ENCODE assay signal across 16 cellular contexts in genomic region chr1:1182491-1183220, GRCh38. TPM values are rescaled to one million over a fixed set of nuclear protein-coding genes. Genes with fewer than 3 reads are reported as not detected.
DNase-seq lines count a peak whose midpoint lies in the region; ATAC-seq and TF ChIP-seq lines count a peak whose summit lies in the region.
"Had no signal": no experiment of that assay in that cellular context is flagged by ENCODE, and none has a peak within 500 bp of the region (broad histone marks: within the 10 kb centered on the region; RNA-seq: fewer than 3 reads in every experiment).

No MANE protein-coding gene starts in this region.

- no peak for TF ChIP-seq POLR2A in transverse colon (IDR thresholded peaks at IDR 0.05)

- POLR2A ChIA-PET in activated naive CD8-positive, alpha-beta T cell treated with anti-CD3 and anti-CD28 coated beads, Interleukin-2, amount 10 ng/mL, durations not matched to agents 7 days and 5 days (lab: Charles Lee): no interaction called here

- H3K27ac ChIP-seq in left ventricle myocardium inferior (replicated peaks) (peak overlapping the region; percentile 38), transverse colon (no peak overlapping the region)
- H3K27ac ChIP-seq: cardiac muscle cell, parathyroid adenoma, SK-N-MC had no signal

- H3K4me1 Mint-ChIP-seq in activated naive CD8-positive, alpha-beta T cell treated with anti-CD3 and anti-CD28 coated beads, Interleukin-2, amount 10 ng/mL, durations not matched to agents 7 days and 5 days: peaks cover 4% of the 10 kb centered on the region
- peaks cover 3% of the 10 kb centered on the region for H3K4me1 Mint-ChIP-seq in activated naive CD8-positive, alpha-beta T cell treated with anti-CD3 and anti-CD28 coated beads, Interleukin-2, amount 50 U/mL, for 24 hours
- H3K4me1 Mint-ChIP-seq in activated T-cell treated with anti-CD3 and anti-CD28 coated beads, Interleukin-2, amount 50 U/mL, for 72 hours (ENCODE audit: low read depth): no peaks in the 10 kb centered on the region

- no peak overlapping the region for H3K4me3 Mint-ChIP-seq in activated naive CD8-positive, alpha-beta T cell treated with anti-CD3 and anti-CD28 coated beads, Interleukin-2, amount 10 ng/mL, durations not matched to agents 7 days and 5 days
- no peak overlapping the region for H3K4me3 Mint-ChIP-seq in activated naive CD8-positive, alpha-beta T cell treated with anti-CD3 and anti-CD28 coated beads, Interleukin-2, amount 50 U/mL, for 24 hours
- H3K4me3 Mint-ChIP-seq in activated T-cell treated with anti-CD3 and anti-CD28 coated beads, Interleukin-2, amount 50 U/mL, for 72 hours: no peak overlapping the region
- H3K4me3 Mint-ChIP-seq: activated naive CD8-positive, alpha-beta T cell had no signal

- H3K36me3 Mint-ChIP-seq in activated naive CD8-positive, alpha-beta T cell treated with anti-CD3 and anti-CD28 coated beads, Interleukin-2, amount 10 ng/mL, durations not matched to agents 7 days and 5 days: no peaks in the 10 kb centered on the region
- no peaks in the 10 kb centered on the region for H3K36me3 Mint-ChIP-seq in activated naive CD8-positive, alpha-beta T cell treated with anti-CD3 and anti-CD28 coated beads, Interleukin-2, amount 50 U/mL, for 24 hours (ENCODE audit: low read depth)
- no peaks in the 10 kb centered on the region for H3K36me3 Mint-ChIP-seq in activated T-cell treated with anti-CD3 and anti-CD28 coated beads, Interleukin-2, amount 50 U/mL, for 72 hours (ENCODE audit: insufficient read depth in 2 of 2)
- H3K36me3 Mint-ChIP-seq: activated naive CD8-positive, alpha-beta T cell had no signal

- in situ Hi-C loops in transverse colon (cut with MboI; ENCODE audit: low pct_ligation_motif_present in 1 of 4, low pct_unique_long_range_greater_than_20kb in 1 of 4, low sequenced_read_pairs in 3 of 4): no loop called here

- H3K4me3 ChIP-seq in left ventricle myocardium inferior (peak overlapping the region; percentile 50), transverse colon (no peak overlapping the region)
- H3K4me3 ChIP-seq: cardiac muscle cell, SK-N-MC had no signal

- TF ChIP-seq CTCF in left ventricle myocardium inferior (IDR thresholded peaks at IDR 0.05; ENCODE audit: borderline replicate concordance) (no peak), transverse colon (IDR thresholded peaks at IDR 0.05) (no peak)

- H3K27ac Mint-ChIP-seq in activated naive CD8-positive, alpha-beta T cell treated with anti-CD3 and anti-CD28 coated beads, Interleukin-2, amount 10 ng/mL, durations not matched to agents 7 days and 5 days: no peak overlapping the region
- no peak overlapping the region for H3K27ac Mint-ChIP-seq in activated naive CD8-positive, alpha-beta T cell treated with anti-CD3 and anti-CD28 coated beads, Interleukin-2, amount 50 U/mL, for 24 hours
- H3K27ac Mint-ChIP-seq in activated T-cell treated with anti-CD3 and anti-CD28 coated beads, Interleukin-2, amount 50 U/mL, for 72 hours: no peak overlapping the region
- H3K27ac Mint-ChIP-seq: activated naive CD8-positive, alpha-beta T cell; effector memory CD8-positive, alpha-beta T cell had no signal

- H3K4me1 ChIP-seq in left ventricle myocardium inferior (peaks cover 13% of the 10 kb centered on the region), transverse colon (no peaks in the 10 kb centered on the region)
- H3K4me1 ChIP-seq: parathyroid adenoma had no signal

- H3K36me3 ChIP-seq in left ventricle myocardium inferior (no peaks in the 10 kb centered on the region), transverse colon (no peaks in the 10 kb centered on the region)
- H3K36me3 ChIP-seq: cardiac muscle cell had no signal

- no peaks in the 10 kb centered on the region for H3K9me3 Mint-ChIP-seq in activated naive CD8-positive, alpha-beta T cell treated with anti-CD3 and anti-CD28 coated beads, Interleukin-2, amount 10 ng/mL, durations not matched to agents 7 days and 5 days
- H3K9me3 Mint-ChIP-seq in activated naive CD8-positive, alpha-beta T cell treated with anti-CD3 and anti-CD28 coated beads, Interleukin-2, amount 50 U/mL, for 24 hours: no peaks in the 10 kb centered on the region
- no peaks in the 10 kb centered on the region for H3K9me3 Mint-ChIP-seq in activated T-cell treated with anti-CD3 and anti-CD28 coated beads, Interleukin-2, amount 50 U/mL, for 72 hours
- H3K9me3 Mint-ChIP-seq: effector memory CD8-positive, alpha-beta T cell had no signal

- WGBS in transverse colon (ENCODE audit: low coverage in 1 of 2), 2 donors: 71 to 89% methylated on average over 8 to 36 of the region's 39 CpGs

- H3K27me3 ChIP-seq in left ventricle myocardium inferior (ENCODE audit: low read depth) (peaks cover 57% of the 10 kb centered on the region), transverse colon (peaks cover 14% of the 10 kb centered on the region)
- H3K27me3 ChIP-seq: cardiac muscle cell had no signal

- intact Hi-C loops in left ventricle myocardium inferior (cut with micrococcal nuclease): no loop called here
- intact Hi-C loops in transverse colon (cut with DNase I; ENCODE audit: low total_unique reads): no loop called here

- H3K9me3 ChIP-seq in left ventricle myocardium inferior (replicated peaks) (peaks cover 2% of the 10 kb centered on the region), transverse colon (no peaks in the 10 kb centered on the region)

- no peak for TF ChIP-seq EP300 in transverse colon (IDR thresholded peaks at IDR 0.05; ENCODE audit: low read depth)

- H3K27me3 Mint-ChIP-seq in activated naive CD8-positive, alpha-beta T cell treated with anti-CD3 and anti-CD28 coated beads, Interleukin-2, amount 10 ng/mL, durations not matched to agents 7 days and 5 days: peaks cover 9% of the 10 kb centered on the region
- peaks cover 7% of the 10 kb centered on the region for H3K27me3 Mint-ChIP-seq in activated naive CD8-positive, alpha-beta T cell treated with anti-CD3 and anti-CD28 coated beads, Interleukin-2, amount 50 U/mL, for 24 hours
- H3K27me3 Mint-ChIP-seq in activated T-cell treated with anti-CD3 and anti-CD28 coated beads, Interleukin-2, amount 50 U/mL, for 72 hours (ENCODE audit: low read depth): peaks cover 21% of the 10 kb centered on the region

- DNase-seq in activated naive CD8-positive, alpha-beta T cell treated with anti-CD3 and anti-CD28 coated beads, Interleukin-2, amount 10 ng/mL, durations not matched to agents 7 days and 5 days: no peak
- DNase-seq in activated naive CD8-positive, alpha-beta T cell treated with anti-CD3 and anti-CD28 coated beads, Interleukin-2, amount 50 U/mL, for 24 hours: no peak
- DNase-seq in left ventricle myocardium inferior: peak; percentile 14
- DNase-seq in transverse colon: peak; percentile 7
- no peak for DNase-seq in activated T-cell treated with anti-CD3 and anti-CD28 coated beads, Interleukin-2, amount 50 U/mL, for 72 hours
- DNase-seq in NCI-H2081 treated with DMSO at 0.1 percent for 48 hours (lab: John Stamatoyannopoulos, UW): no peak
- DNase-seq: activated CD4-positive, CD25-positive, alpha-beta regulatory T cell; effector memory CD8-positive, alpha-beta T cell; NCI-H1105 had no signal

- peak; percentile 21 for ATAC-seq in activated naive CD8-positive, alpha-beta T cell treated with anti-CD3 and anti-CD28 coated beads, Interleukin-2, amount 10 ng/mL, durations not matched to agents 7 days and 5 days (ENCODE audit: low read depth)
- ATAC-seq in activated naive CD8-positive, alpha-beta T cell treated with anti-CD3 and anti-CD28 coated beads, Interleukin-2, amount 50 U/mL, for 24 hours: no peak
- ATAC-seq in activated T-cell treated with anti-CD3 and anti-CD28 coated beads, Interleukin-2, amount 50 U/mL, for 72 hours (replicated peaks in 1 of 2): no peak
- ATAC-seq: effector memory CD8-positive, alpha-beta T cell had no signal

RNA-seq across cellular contexts. Expression of gene TTLL10, which starts 9.0 kb away (rescaled TPM):
- not detected for total RNA-seq in activated naive CD8-positive, alpha-beta T cell treated with anti-CD3 and anti-CD28 coated beads, Interleukin-2, amount 10 ng/mL, durations not matched to agents 7 days and 5 days
- total RNA-seq in left ventricle myocardium inferior (not detected), transverse colon (under 1 TPM in 2 of 4 donors, not detected in 2; 0.40 to 0.48 TPM)
- total RNA-seq in activated T-cell treated with anti-CD3 and anti-CD28 coated beads, Interleukin-2, amount 50 U/mL, for 72 hours: under 1 TPM in 1 of 2 donors, not detected in 1; 0.36 TPM
- total RNA-seq: A673, cardiac muscle cell, fibroblast of villous mesenchyme, temporal lobe had no signal

RNA-seq across cellular contexts. Expression of gene TNFRSF18, which starts 23.7 kb away (rescaled TPM):
- total RNA-seq in activated naive CD8-positive, alpha-beta T cell treated with anti-CD3 and anti-CD28 coated beads, Interleukin-2, amount 10 ng/mL, durations not matched to agents 7 days and 5 days: 10 to 100 TPM; 11.4 to 15.0 TPM
- total RNA-seq in left ventricle myocardium inferior (not detected), transverse colon (1 to 10 TPM in 2 of 4 donors, not detected in 2; 3.3 to 7.9 TPM)
- total RNA-seq in activated T-cell treated with anti-CD3 and anti-CD28 coated beads, Interleukin-2, amount 50 U/mL, for 72 hours: 100 to 1,000 TPM; 245 to 324 TPM
- total RNA-seq: cardiac muscle cell, fibroblast of villous mesenchyme, temporal lobe had no signal

RNA-seq across cellular contexts. Expression of gene TNFRSF4, which starts 31.3 kb away (rescaled TPM):
- 1 to 10 TPM; 2.4 to 3.1 TPM for total RNA-seq in activated naive CD8-positive, alpha-beta T cell treated with anti-CD3 and anti-CD28 coated beads, Interleukin-2, amount 10 ng/mL, durations not matched to agents 7 days and 5 days
- total RNA-seq in left ventricle myocardium inferior (2.2 TPM), transverse colon (1 to 10 TPM in 1 of 4 donors, under 1 TPM in 1, not detected in 2; 0.55 to 4.8 TPM)
- 100 to 1,000 TPM; 268 to 588 TPM for total RNA-seq in activated T-cell treated with anti-CD3 and anti-CD28 coated beads, Interleukin-2, amount 50 U/mL, for 72 hours
- total RNA-seq: cardiac muscle cell, temporal lobe had no signal

RNA-seq across cellular contexts. Expression of gene SDF4, which starts 49.1 kb away (rescaled TPM):
- 100 to 1,000 TPM in 1 of 2 experiments, 10 to 100 TPM in 1; 99.1 to 103 TPM for total RNA-seq in activated naive CD8-positive, alpha-beta T cell treated with anti-CD3 and anti-CD28 coated beads, Interleukin-2, amount 10 ng/mL, durations not matched to agents 7 days and 5 days
- 114 TPM for total RNA-seq in left ventricle myocardium inferior
- total RNA-seq in transverse colon: 100 to 1,000 TPM; 153 to 267 (median 226) TPM
- 100 to 1,000 TPM; 188 to 348 TPM for total RNA-seq in activated T-cell treated with anti-CD3 and anti-CD28 coated beads, Interleukin-2, amount 50 U/mL, for 72 hours

RNA-seq across cellular contexts. Expression of gene B3GALT6, which starts 49.4 kb away (rescaled TPM):
- total RNA-seq in activated naive CD8-positive, alpha-beta T cell treated with anti-CD3 and anti-CD28 coated beads, Interleukin-2, amount 10 ng/mL, durations not matched to agents 7 days and 5 days: 10 to 100 TPM; 19.1 to 19.6 TPM
- 7.9 TPM for total RNA-seq in left ventricle myocardium inferior
- 10 to 100 TPM in 3 of 4 donors, 1 to 10 TPM in 1; 8.5 to 24.9 (median 12.2) TPM for total RNA-seq in transverse colon
- total RNA-seq in activated T-cell treated with anti-CD3 and anti-CD28 coated beads, Interleukin-2, amount 50 U/mL, for 72 hours: 10 to 100 TPM; 13.1 to 13.6 TPM

Comparison
In these comparisons a context has a peak if more than half of its experiments do, and no peak if none do; other contexts are left out.
1. DNase-seq: peak in left ventricle myocardium inferior (single experiment) and transverse colon (single experiment); none in activated naive CD8-positive, alpha-beta T cell treated with anti-CD3 and anti-CD28 coated beads, Interleukin-2, amount 10 ng/mL, durations not matched to agents 7 days and 5 days (single experiment), activated naive CD8-positive, alpha-beta T cell treated with anti-CD3 and anti-CD28 coated beads, Interleukin-2, amount 50 U/mL, for 24 hours (single experiment), activated T-cell treated with anti-CD3 and anti-CD28 coated beads, Interleukin-2, amount 50 U/mL, for 72 hours (0 of 2) and NCI-H2081 treated with DMSO at 0.1 percent for 48 hours (single experiment).
2. RNA of gene TNFRSF18, which starts 23.7 kb away (total RNA-seq): 245 to 324 TPM in activated T-cell treated with anti-CD3 and anti-CD28 coated beads, Interleukin-2, amount 50 U/mL, for 72 hours; 11.4 to 15.0 TPM in activated naive CD8-positive, alpha-beta T cell treated with anti-CD3 and anti-CD28 coated beads, Interleukin-2, amount 10 ng/mL, durations not matched to agents 7 days and 5 days, 3.3 to 7.9 TPM in transverse colon and not detected in left ventricle myocardium inferior (single experiment); every median in the first group is over 10 times any median in the second.
3. RNA of gene TNFRSF4, which starts 31.3 kb away (total RNA-seq): 268 to 588 TPM in activated T-cell treated with anti-CD3 and anti-CD28 coated beads, Interleukin-2, amount 50 U/mL, for 72 hours; 2.4 to 3.1 TPM in activated naive CD8-positive, alpha-beta T cell treated with anti-CD3 and anti-CD28 coated beads, Interleukin-2, amount 10 ng/mL, durations not matched to agents 7 days and 5 days, 2.2 TPM in left ventricle myocardium inferior (single experiment) and 0.55 to 4.8 TPM in transverse colon; every median in the first group is over 10 times any median in the second.